In the genomic region with DNA sequence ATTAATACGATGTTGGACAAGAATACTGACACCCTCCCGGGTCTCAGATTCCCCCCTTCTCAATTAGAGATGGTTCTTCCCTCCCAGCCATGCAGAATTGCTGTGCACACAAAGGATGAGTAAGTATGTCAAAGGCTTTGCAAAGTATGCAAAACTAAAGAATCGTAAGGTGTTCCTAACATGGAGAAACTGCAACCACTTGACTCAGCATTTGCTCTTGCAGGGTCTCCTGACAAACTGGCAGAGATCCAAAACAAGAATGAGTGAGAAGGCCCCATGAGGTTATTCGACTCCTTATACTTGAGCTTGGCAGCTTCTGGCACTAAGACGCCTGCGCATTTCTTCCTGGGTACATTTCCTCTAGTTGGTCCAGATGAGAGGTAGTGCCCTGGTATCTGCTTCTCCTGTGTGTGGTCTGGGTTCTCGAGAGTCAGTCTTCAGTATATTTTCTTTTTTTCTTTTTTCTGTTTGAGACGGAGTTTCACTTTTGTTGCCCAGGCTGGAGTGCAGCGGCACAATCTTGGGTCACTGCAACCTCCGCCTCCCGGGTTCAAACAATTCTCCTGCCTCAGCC, we compare ENCODE assay signal across 1 cellular context.
TF ChIP-seq lines count a peak whose summit lies in the region.

No MANE protein-coding gene starts in this region.

TF ChIP-seq in K562, 482 proteins besides CTCF, POLR2A, EP300 and RAD21:
- TF ChIP-seq OTX1 (CRISPR knock-in tag; IDR thresholded peaks at IDR 0.05), result no peak
- peak; percentile 41; the same call in 1 of the 2 replicates for TF ChIP-seq NFIC (IDR thresholded peaks at IDR 0.05)
- TF ChIP-seq, protein P1, sequence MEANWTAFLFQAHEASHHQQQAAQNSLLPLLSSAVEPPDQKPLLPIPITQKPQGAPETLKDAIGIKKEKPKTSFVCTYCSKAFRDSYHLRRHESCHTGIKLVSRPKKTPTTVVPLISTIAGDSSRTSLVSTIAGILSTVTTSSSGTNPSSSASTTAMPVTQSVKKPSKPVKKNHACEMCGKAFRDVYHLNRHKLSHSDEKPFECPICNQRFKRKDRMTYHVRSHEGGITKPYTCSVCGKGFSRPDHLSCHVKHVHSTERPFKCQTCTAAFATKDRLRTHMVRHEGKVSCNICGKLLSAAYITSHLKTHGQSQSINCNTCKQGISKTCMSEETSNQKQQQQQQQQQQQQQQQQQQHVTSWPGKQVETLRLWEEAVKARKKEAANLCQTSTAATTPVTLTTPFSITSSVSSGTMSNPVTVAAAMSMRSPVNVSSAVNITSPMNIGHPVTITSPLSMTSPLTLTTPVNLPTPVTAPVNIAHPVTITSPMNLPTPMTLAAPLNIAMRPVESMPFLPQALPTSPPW (CRISPR knock-in tag; IDR thresholded peaks at IDR 0.05), result no peak
